ENCODE assay signal across 21 cellular contexts in genomic region chr2:24174851-24175277, GRCh38. TPM values are rescaled to one million over a fixed set of nuclear protein-coding genes. Genes with fewer than 3 reads are reported as not detected.
DNase-seq lines count a peak whose midpoint lies in the region; ATAC-seq and TF ChIP-seq lines count a peak whose summit lies in the region.
"Had no signal": no experiment of that assay in that cellular context is flagged by ENCODE, and none has a peak within 500 bp of the region (broad histone marks: within the 10 kb centered on the region; RNA-seq: fewer than 3 reads in every experiment).

Gene FAM228A, plus strand, starts transcription at chr2:24175053. Its CDS starts 428 bp downstream, at chr2:24175481.

- H3K9me3 ChIP-seq in upper lobe of right lung, result no peaks in the 10 kb centered on the region
- H3K9me3 ChIP-seq: psoas muscle, upper lobe of left lung had no signal

- H3K4me3 ChIP-seq in upper lobe of right lung, result no peak within 1 kb of the TSS
- H3K4me3 ChIP-seq: psoas muscle had no signal

- intact Hi-C loops in left cardiac atrium (cut with DNase I) (no loop called here), Right ventricle myocardium superior (cut with DNase I) (no loop called here), upper lobe of right lung (cut with DNase I) (no loop called here)

- DNase-seq in left cardiac atrium, result no peak
- no peak for DNase-seq in Right ventricle myocardium superior
- DNase-seq in dermis blood vessel endothelial cell, result peak; percentile 9
- DNase-seq in left kidney (ENCODE audit: low read depth, low spot score), result peak; percentile 21
- DNase-seq in upper lobe of right lung, result no peak
- no peak for DNase-seq in GM13977 (ENCODE audit: low spot score)
- DNase-seq in putamen (ENCODE audit: low spot score), result no peak
- DNase-seq: ACHN; activated CD4-positive, alpha-beta T cell treated with anti-CD3 and anti-CD28 coated beads, Interleukin-2, amount 50 U/mL, for 4 hours; activated naive CD4-positive, alpha-beta T cell treated with Interleukin-2 at 50 U/mL for 16 hours; CD4-positive, alpha-beta memory T cell; cortex of kidney; DMS53; head of caudate nucleus; NCI-H187; NCI-H226; nephron progenitor cell; psoas muscle had no signal

- no peaks in the 10 kb centered on the region for H3K36me3 ChIP-seq in upper lobe of right lung
- H3K36me3 ChIP-seq: upper lobe of left lung had no signal

- in situ Hi-C loops in GM13977 (cut with MboI; ENCODE audit: low pct_unique_long_range_greater_than_20kb, low sequenced_read_pairs, unreplicated experiment), result no loop called here

- H3K27ac ChIP-seq in upper lobe of right lung, result no peak within 1 kb of the TSS
- H3K27ac ChIP-seq: epithelial cell of prostate, psoas muscle, upper lobe of left lung had no signal

- ATAC-seq in left cardiac atrium (peak; percentile 59 to 70), Right ventricle myocardium superior (ENCODE audit: poor library complexity) (no peak), upper lobe of right lung (peak; percentile 33), HG03521 (IDR thresholded peaks at IDR 0.05; ENCODE audit: unreplicated experiment) (no peak)
- ATAC-seq: psoas muscle had no signal

- no peaks in the 10 kb centered on the region for H3K27me3 ChIP-seq in upper lobe of right lung
- H3K27me3 ChIP-seq: upper lobe of left lung had no signal

- no peak for TF ChIP-seq CTCF in upper lobe of right lung (IDR thresholded peaks at IDR 0.05)
- no peak for TF ChIP-seq CTCF in GM13977 (IDR thresholded peaks at IDR 0.05; ENCODE audit: extremely low read depth, insufficient read depth, missing control alignments)

- H3K4me1 ChIP-seq in upper lobe of right lung, result no peaks in the 10 kb centered on the region
- H3K4me1 ChIP-seq: psoas muscle, upper lobe of left lung had no signal

RNA-seq across cellular contexts. Expression of gene FAM228A, which starts in this region (rescaled TPM):
- total RNA-seq in left cardiac atrium (1 to 10 TPM in 1 of 2 donors, under 1 TPM in 1; 0.77 to 1.2 TPM), Right ventricle myocardium superior (0.16 TPM), dermis blood vessel endothelial cell (0.28 TPM in 1 of 2 replicates, not detected in the other), upper lobe of right lung (0.64 TPM)

Comparison
In these comparisons a context has a peak if more than half of its experiments do, and no peak if none do; other contexts are left out.
1. ATAC-seq: peak in left cardiac atrium (2 of 2); none in Right ventricle myocardium superior (single experiment) and HG03521 (single experiment).
2. Peak in DNase-seq in dermis blood vessel endothelial cell; RNA of the gene not detected or under 1 TPM.
3. Peak in ATAC-seq in upper lobe of right lung; RNA of the gene not detected or under 1 TPM.